8 cellular contexts compared by ENCODE assay signal in genomic region chr11:62725686-62726085, GRCh38. TPM values are rescaled to one million over a fixed set of nuclear protein-coding genes. Genes with fewer than 3 reads are reported as not detected.
DNase-seq lines count a peak whose midpoint lies in the region; ATAC-seq and TF ChIP-seq lines count a peak whose summit lies in the region.

No MANE protein-coding gene starts in this region.

- no peaks in the 10 kb centered on the region for H3K9me3 ChIP-seq in thoracic aorta

- H3K36me3 ChIP-seq in thoracic aorta = peaks cover 35% of the 10 kb centered on the region

- DNase-seq in activated CD4-positive, alpha-beta T cell treated with anti-CD3 and anti-CD28 coated beads, Interleukin-2, amount 10 ng/mL, durations not matched to agents 7 days and 5 days = no peak
- no peak for DNase-seq in activated CD4-positive, alpha-beta T cell treated with anti-CD3 and anti-CD28 coated beads, Interleukin-2, amount 50 U/mL, for 1 hour
- no peak for DNase-seq in activated naive CD8-positive, alpha-beta T cell treated with anti-CD3 and anti-CD28 coated beads, Interleukin-2, amount 10 ng/mL, durations not matched to agents 7 days and 5 days
- DNase-seq in left kidney (ENCODE audit: low read depth, low spot score) (peak; percentile 28), thoracic aorta (ENCODE audit: low spot score) (no peak), cerebellar cortex (ENCODE audit: low spot score) (no peak)
- no peak for DNase-seq in stimulated activated naive CD4-positive, alpha-beta T cell treated with Interleukin-2 at 50 U/mL for 16 hours (lab: John Stamatoyannopoulos, UW)

- H3K4me1 Mint-ChIP-seq in activated CD4-positive, alpha-beta T cell treated with anti-CD3 and anti-CD28 coated beads, Interleukin-2, amount 10 ng/mL, durations not matched to agents 7 days and 5 days = peaks cover 61% of the 10 kb centered on the region
- H3K4me1 Mint-ChIP-seq in activated naive CD8-positive, alpha-beta T cell treated with anti-CD3 and anti-CD28 coated beads, Interleukin-2, amount 10 ng/mL, durations not matched to agents 7 days and 5 days = peaks cover 50% of the 10 kb centered on the region

- H3K27me3 Mint-ChIP-seq in activated CD4-positive, alpha-beta T cell treated with anti-CD3 and anti-CD28 coated beads, Interleukin-2, amount 10 ng/mL, durations not matched to agents 7 days and 5 days = no peaks in the 10 kb centered on the region
- no peaks in the 10 kb centered on the region for H3K27me3 Mint-ChIP-seq in activated naive CD8-positive, alpha-beta T cell treated with anti-CD3 and anti-CD28 coated beads, Interleukin-2, amount 10 ng/mL, durations not matched to agents 7 days and 5 days

- peak overlapping the region; percentile 98 for H3K27ac Mint-ChIP-seq in activated CD4-positive, alpha-beta T cell treated with anti-CD3 and anti-CD28 coated beads, Interleukin-2, amount 10 ng/mL, durations not matched to agents 7 days and 5 days
- H3K27ac Mint-ChIP-seq in activated naive CD8-positive, alpha-beta T cell treated with anti-CD3 and anti-CD28 coated beads, Interleukin-2, amount 10 ng/mL, durations not matched to agents 7 days and 5 days = peak overlapping the region; percentile 98

- ATAC-seq in activated naive CD8-positive, alpha-beta T cell treated with anti-CD3 and anti-CD28 coated beads, Interleukin-2, amount 10 ng/mL, durations not matched to agents 7 days and 5 days (ENCODE audit: low read depth) = no peak
- no peak for ATAC-seq in thoracic aorta (ENCODE audit: insufficient number of reproducible peaks, low FRiP score, low read depth)
- no peak for ATAC-seq in HG03457 (IDR thresholded peaks at IDR 0.05; ENCODE audit: unreplicated experiment)

- no peaks in the 10 kb centered on the region for H3K9me3 Mint-ChIP-seq in activated CD4-positive, alpha-beta T cell treated with anti-CD3 and anti-CD28 coated beads, Interleukin-2, amount 10 ng/mL, durations not matched to agents 7 days and 5 days
- H3K9me3 Mint-ChIP-seq in activated naive CD8-positive, alpha-beta T cell treated with anti-CD3 and anti-CD28 coated beads, Interleukin-2, amount 10 ng/mL, durations not matched to agents 7 days and 5 days = no peaks in the 10 kb centered on the region

- H3K4me1 ChIP-seq in thoracic aorta (ENCODE audit: control insufficient read depth in 1 of 2, low read depth in 2 of 2) = peaks cover 22 to 41% of the 10 kb centered on the region in 2 donors

- H3K4me3 ChIP-seq in thoracic aorta = peak overlapping the region; percentile 97

- CTCF ChIA-PET in activated CD4-positive, alpha-beta T cell treated with anti-CD3 and anti-CD28 coated beads, Interleukin-2, amount 10 ng/mL, durations not matched to agents 7 days and 5 days (lab: Charles Lee) = interaction anchor here (0.7 to 3.5 kb wide), 3 partner anchors 33 to 156 kb away, joined by 4 to 11 read pairs (median 7); partner anchors contain the start of gene TMEM179B

- TF ChIP-seq CTCF in thoracic aorta (IDR thresholded peaks at IDR 0.05) = no peak

- H3K27me3 ChIP-seq in thoracic aorta (replicated peaks; ENCODE audit: insufficient read depth) = no peaks in the 10 kb centered on the region

- H3K27ac ChIP-seq in thoracic aorta = peak overlapping the region; percentile 94 to 95

- POLR2A ChIA-PET in activated CD4-positive, alpha-beta T cell treated with anti-CD3 and anti-CD28 coated beads, Interleukin-2, amount 10 ng/mL, durations not matched to agents 7 days and 5 days (lab: Charles Lee) = interaction anchor here (0.9 kb wide), 1 partner anchor 136 kb away, joined by 3 read pairs; no protein-coding TSS in a partner anchor
- POLR2A ChIA-PET in activated naive CD8-positive, alpha-beta T cell treated with anti-CD3 and anti-CD28 coated beads, Interleukin-2, amount 10 ng/mL, durations not matched to agents 7 days and 5 days (lab: Charles Lee) = interaction anchor here (0.5 to 8.3 kb wide), 17 partner anchors 10 to 159 kb away, joined by 3 to 107 read pairs (median 10); partner anchors contain the start of genes B3GAT3, BSCL2, C11orf98 and CSKMT

- peaks cover 74% of the 10 kb centered on the region for H3K36me3 Mint-ChIP-seq in activated CD4-positive, alpha-beta T cell treated with anti-CD3 and anti-CD28 coated beads, Interleukin-2, amount 10 ng/mL, durations not matched to agents 7 days and 5 days (ENCODE audit: low read depth)
- peaks cover 48% of the 10 kb centered on the region for H3K36me3 Mint-ChIP-seq in activated naive CD8-positive, alpha-beta T cell treated with anti-CD3 and anti-CD28 coated beads, Interleukin-2, amount 10 ng/mL, durations not matched to agents 7 days and 5 days

- H3K4me3 Mint-ChIP-seq in activated CD4-positive, alpha-beta T cell treated with anti-CD3 and anti-CD28 coated beads, Interleukin-2, amount 10 ng/mL, durations not matched to agents 7 days and 5 days = peak overlapping the region; percentile 96
- H3K4me3 Mint-ChIP-seq in activated naive CD8-positive, alpha-beta T cell treated with anti-CD3 and anti-CD28 coated beads, Interleukin-2, amount 10 ng/mL, durations not matched to agents 7 days and 5 days = peak overlapping the region; percentile 100

RNA-seq across cellular contexts. Expression of gene HNRNPUL2, which starts 1.6 kb away (rescaled TPM):
- total RNA-seq in activated CD4-positive, alpha-beta T cell treated with anti-CD3 and anti-CD28 coated beads, Interleukin-2, amount 10 ng/mL, durations not matched to agents 7 days and 5 days = 10 to 100 TPM; 67.9 to 69.0 TPM
- 10 to 100 TPM; 67.9 to 72.5 TPM for total RNA-seq in activated naive CD8-positive, alpha-beta T cell treated with anti-CD3 and anti-CD28 coated beads, Interleukin-2, amount 10 ng/mL, durations not matched to agents 7 days and 5 days
- 10 to 100 TPM; 21.3 to 41.8 TPM for total RNA-seq in thoracic aorta

RNA-seq across cellular contexts. Expression of gene TTC9C, which starts 2.6 kb away (rescaled TPM):
- 10 to 100 TPM; 51.1 to 59.9 TPM for total RNA-seq in activated CD4-positive, alpha-beta T cell treated with anti-CD3 and anti-CD28 coated beads, Interleukin-2, amount 10 ng/mL, durations not matched to agents 7 days and 5 days
- total RNA-seq in activated naive CD8-positive, alpha-beta T cell treated with anti-CD3 and anti-CD28 coated beads, Interleukin-2, amount 10 ng/mL, durations not matched to agents 7 days and 5 days = 10 to 100 TPM; 49.5 to 56.4 TPM
- 10 to 100 TPM in 1 of 2 donors, 1 to 10 TPM in 1; 9.1 to 14.5 TPM for total RNA-seq in thoracic aorta

RNA-seq across cellular contexts. Expression of gene GNG3, which starts 18.2 kb away (rescaled TPM):
- not detected for total RNA-seq in activated CD4-positive, alpha-beta T cell treated with anti-CD3 and anti-CD28 coated beads, Interleukin-2, amount 10 ng/mL, durations not matched to agents 7 days and 5 days
- total RNA-seq in activated naive CD8-positive, alpha-beta T cell treated with anti-CD3 and anti-CD28 coated beads, Interleukin-2, amount 10 ng/mL, durations not matched to agents 7 days and 5 days = not detected
- not detected for total RNA-seq in thoracic aorta

RNA-seq across cellular contexts. Expression of gene BSCL2, which starts 18.5 kb away (rescaled TPM):
- total RNA-seq in activated CD4-positive, alpha-beta T cell treated with anti-CD3 and anti-CD28 coated beads, Interleukin-2, amount 10 ng/mL, durations not matched to agents 7 days and 5 days = 10 to 100 TPM; 28.3 to 41.0 TPM
- total RNA-seq in activated naive CD8-positive, alpha-beta T cell treated with anti-CD3 and anti-CD28 coated beads, Interleukin-2, amount 10 ng/mL, durations not matched to agents 7 days and 5 days = 10 to 100 TPM; 29.9 to 39.4 TPM
- total RNA-seq in thoracic aorta = 10 to 100 TPM; 14.0 to 50.9 TPM

RNA-seq across cellular contexts. Expression of gene ZBTB3, which starts 28.3 kb away (rescaled TPM):
- 10 to 100 TPM; 14.3 to 18.5 TPM for total RNA-seq in activated CD4-positive, alpha-beta T cell treated with anti-CD3 and anti-CD28 coated beads, Interleukin-2, amount 10 ng/mL, durations not matched to agents 7 days and 5 days
- total RNA-seq in activated naive CD8-positive, alpha-beta T cell treated with anti-CD3 and anti-CD28 coated beads, Interleukin-2, amount 10 ng/mL, durations not matched to agents 7 days and 5 days = 10 to 100 TPM; 14.0 to 17.1 TPM
- total RNA-seq in thoracic aorta = 1 to 10 TPM; 6.2 to 7.6 TPM
